16 cellular contexts compared by ENCODE assay signal in genomic region chr16:86823895-86824671, GRCh38.
A peak's percentile ranks its signal among the peaks of the same experiment; 100 is the strongest.
DNase-seq lines count a peak whose midpoint lies in the region; ATAC-seq, FAIRE-seq and TF ChIP-seq lines count a peak whose summit lies in the region.
"Had no signal": no experiment of that assay in that cellular context is flagged by ENCODE, and none has a peak within 500 bp of the region (broad histone marks: within the 10 kb centered on the region; RNA-seq: fewer than 3 reads in every experiment).

No MANE protein-coding gene starts in this region.

- intact Hi-C loops in cardiac septum (cut with DNase I) (no loop called here), Right ventricle myocardium superior (cut with DNase I) (no loop called here)

- H3K27ac Mint-ChIP-seq in astrocyte (ENCODE audit: unreplicated experiment), result no peak overlapping the region
- H3K27ac Mint-ChIP-seq: immature natural killer cell had no signal

- H3K36me3 ChIP-seq in astrocyte (ENCODE audit: insufficient read depth, low read length), result no peaks in the 10 kb centered on the region
- H3K36me3 ChIP-seq: cardiac muscle cell, esophagus squamous epithelium had no signal

- H3K4me3 ChIP-seq in astrocyte (ENCODE audit: insufficient read depth, low read depth, low read length), result peak overlapping the region; percentile 27
- H3K4me3 ChIP-seq: cardiac muscle cell, esophagus squamous epithelium had no signal

- peaks cover 3% of the 10 kb centered on the region for H3K4me1 Mint-ChIP-seq in astrocyte (ENCODE audit: low read depth, unreplicated experiment)
- H3K4me1 Mint-ChIP-seq: immature natural killer cell had no signal

- TF ChIP-seq CTCF in astrocyte (IDR thresholded peaks at IDR 0.05; ENCODE audit: insufficient read depth, low read depth, low read length), result no peak

- ATAC-seq in Right ventricle myocardium superior (ENCODE audit: poor library complexity), result no peak
- ATAC-seq: naive thymus-derived CD8-positive, alpha-beta T cell; SK-N-SH treated with all-trans-retinoic acid at 6 μM for 48 hours had no signal

- peak overlapping the region; percentile 80 for H3K4me2 ChIP-seq in astrocyte (ENCODE audit: low read length)

- H3K9me3 ChIP-seq in astrocyte (ENCODE audit: insufficient read depth, low read depth, low read length), result no peaks in the 10 kb centered on the region
- H3K9me3 ChIP-seq: esophagus squamous epithelium had no signal

- H3K4me3 Mint-ChIP-seq in astrocyte (ENCODE audit: unreplicated experiment), result no peak overlapping the region
- H3K4me3 Mint-ChIP-seq: immature natural killer cell; naive thymus-derived CD8-positive, alpha-beta T cell had no signal

- H3K9ac ChIP-seq in astrocyte (ENCODE audit: low read length), result peak overlapping the region; percentile 82

- H3K9me3 Mint-ChIP-seq in astrocyte (ENCODE audit: unreplicated experiment), result peaks cover 15% of the 10 kb centered on the region
- H3K9me3 Mint-ChIP-seq: immature natural killer cell; naive thymus-derived CD8-positive, alpha-beta T cell had no signal

- peak overlapping the region; percentile 97 for H3K27ac ChIP-seq in astrocyte (ENCODE audit: low read depth, low read length)
- H3K27ac ChIP-seq: cardiac muscle cell, esophagus squamous epithelium had no signal

- H2AFZ ChIP-seq in astrocyte (ENCODE audit: low read depth, low read length), result no peak overlapping the region

- no peak for FAIRE-seq in astrocyte (lab: Jason Lieb, UNC)
- FAIRE-seq in urothelium cell line (lab: Jason Lieb, UNC), result no peak
- FAIRE-seq: G401.6, small intestine had no signal

- peaks cover 60% of the 10 kb centered on the region for H3K27me3 Mint-ChIP-seq in astrocyte (ENCODE audit: low read depth, unreplicated experiment)

- peaks cover 55% of the 10 kb centered on the region for H3K4me1 ChIP-seq in astrocyte (ENCODE audit: insufficient read depth, low read length)

- H3K79me2 ChIP-seq in astrocyte (ENCODE audit: insufficient read depth, low read length), result no peaks in the 10 kb centered on the region

- H3K27me3 ChIP-seq in astrocyte (ENCODE audit: insufficient read depth, low read length), result no peaks in the 10 kb centered on the region

- H3K36me3 Mint-ChIP-seq in astrocyte (ENCODE audit: low read depth, unreplicated experiment), result no peaks in the 10 kb centered on the region
- H3K36me3 Mint-ChIP-seq: immature natural killer cell; naive thymus-derived CD8-positive, alpha-beta T cell had no signal

- DNase-seq in cardiac septum (ENCODE audit: low spot score) (peak; percentile 63), Right ventricle myocardium superior (no peak), astrocyte (ENCODE audit: low read depth) (peak; percentile 100), glomerular visceral epithelial cell (ENCODE audit: extremely low spot score) (peak; percentile 91), urothelium cell line (ENCODE audit: low spot score) (peak; percentile 81), middle frontal gyrus (ENCODE audit: extremely low spot score, low spot score) (no peak), C1 segment of cervical spinal cord (lab: John Stamatoyannopoulos, UW) (no peak)
- no peak for DNase-seq in activated CD4-positive, CD25-positive, alpha-beta regulatory T cell (lab: John Stamatoyannopoulos, UW)
- DNase-seq: esophagus squamous epithelium; immature natural killer cell; naive thymus-derived CD8-positive, alpha-beta T cell; NCI-H1436; small intestine had no signal

- H4K20me1 ChIP-seq in astrocyte (ENCODE audit: insufficient read depth, low read length), result no peaks in the 10 kb centered on the region

Comparison
In these comparisons a context has a peak if more than half of its experiments do, and no peak if none do; other contexts are left out.
1. DNase-seq: peak in cardiac septum (single experiment), astrocyte (single experiment), glomerular visceral epithelial cell (single experiment) and urothelium cell line (single experiment); none in Right ventricle myocardium superior (single experiment), middle frontal gyrus (single experiment), activated CD4-positive, CD25-positive, alpha-beta regulatory T cell (0 of 4) and C1 segment of cervical spinal cord (0 of 14).